ENCODE assay signal across 16 cellular contexts in genomic region chr19:31418055-31418454, GRCh38.
"Had no signal": no experiment of that assay in that cellular context is flagged by ENCODE, and none has a peak within 500 bp of the region (broad histone marks: within the 10 kb centered on the region; RNA-seq: fewer than 3 reads in every experiment).

No MANE protein-coding gene starts in this region.

- H3K79me2 ChIP-seq: parathyroid adenoma had no signal

- H2AFZ ChIP-seq: parathyroid adenoma had no signal

- H3K9me3 Mint-ChIP-seq: activated naive CD4-positive, alpha-beta T cell treated with anti-CD3 and anti-CD28 coated beads for 36 hours; activated T-helper 17 cell treated with anti-CD3 and anti-CD28 coated beads, Interleukin-2, amount 50 U/mL, for 72 hours; nephron progenitor cell; stimulated activated naive CD8-positive, alpha-beta T cell treated with anti-CD3 and anti-CD28 coated beads, Interleukin-15, Interleukin-2, amounts not matched to agents 100 ng/mL and 50 ng/mL, for 24 hours had no signal

- H3K4me3 ChIP-seq: gastrocnemius medialis, left ventricle myocardium inferior, testis, uterus had no signal

- H3K4me1 Mint-ChIP-seq: activated T-helper 17 cell treated with anti-CD3 and anti-CD28 coated beads, Interleukin-2, amount 50 U/mL, for 72 hours; T-helper 17 cell had no signal

- DNase-seq: activated CD4-positive, alpha-beta T cell treated with anti-CD3 and anti-CD28 coated beads, Interleukin-2, amount 50 U/mL, for 1 hour; activated CD4-positive, CD25-positive, alpha-beta regulatory T cell; activated naive CD4-positive, alpha-beta T cell treated with anti-CD3 and anti-CD28 coated beads for 36 hours; activated T-cell treated with anti-CD3 and anti-CD28 coated beads for 4 hours; gastrocnemius medialis; left ventricle myocardium inferior; mesenchymal stem cell; nephron progenitor cell; stimulated activated CD4-positive, alpha-beta T cell treated with anti-CD3 and anti-CD28 coated beads, Interleukin-4, amount 100 ng/mL, for 1 hour; stimulated activated CD8-positive, alpha-beta memory T cell treated with anti-CD3 and anti-CD28 coated beads, Interleukin-4, amount 100 ng/mL, for 48 hours; T-helper 17 cell; testis; uterus had no signal

- H3K4me3 Mint-ChIP-seq: activated naive CD4-positive, alpha-beta T cell treated with anti-CD3 and anti-CD28 coated beads for 36 hours; activated T-helper 17 cell treated with anti-CD3 and anti-CD28 coated beads, Interleukin-2, amount 50 U/mL, for 72 hours; nephron progenitor cell; stimulated activated naive CD8-positive, alpha-beta T cell treated with anti-CD3 and anti-CD28 coated beads, Interleukin-15, Interleukin-2, amounts not matched to agents 100 ng/mL and 50 ng/mL, for 24 hours; T-helper 17 cell had no signal

- H3K9me3 ChIP-seq: gastrocnemius medialis, left ventricle myocardium inferior, testis, uterus had no signal

- H3K27ac ChIP-seq: gastrocnemius medialis, left ventricle myocardium inferior, parathyroid adenoma, testis, uterus had no signal

- H3K36me3 ChIP-seq: gastrocnemius medialis, left ventricle myocardium inferior, uterus had no signal

- H3K9ac ChIP-seq: parathyroid adenoma had no signal

- H3K27me3 ChIP-seq: testis, uterus had no signal

- H3K4me1 ChIP-seq: gastrocnemius medialis, left ventricle myocardium inferior, parathyroid adenoma, testis, uterus had no signal

- H3K27ac Mint-ChIP-seq: activated naive CD4-positive, alpha-beta T cell treated with anti-CD3 and anti-CD28 coated beads for 36 hours; activated T-helper 17 cell treated with anti-CD3 and anti-CD28 coated beads, Interleukin-2, amount 50 U/mL, for 72 hours; nephron progenitor cell; stimulated activated naive CD8-positive, alpha-beta T cell treated with anti-CD3 and anti-CD28 coated beads, Interleukin-15, Interleukin-2, amounts not matched to agents 100 ng/mL and 50 ng/mL, for 24 hours; T-helper 17 cell had no signal
